In genomic region chr6:10877012-10877411, GRCh38 we compare ENCODE assay signal across 11 cellular contexts. TPM values are rescaled to one million over a fixed set of nuclear protein-coding genes. Genes with fewer than 3 reads are reported as not detected.
"Had no signal": no experiment of that assay in that cellular context is flagged by ENCODE, and none has a peak within 500 bp of the region (broad histone marks: within the 10 kb centered on the region; RNA-seq: fewer than 3 reads in every experiment).

No MANE protein-coding gene starts in this region.

- FAIRE-seq: H54, HepG2 had no signal

- H3K27ac Mint-ChIP-seq: HFFc6, IgD-negative memory B cell had no signal

- H3K27ac ChIP-seq: GM23248, HL-60 had no signal

- H2AFZ ChIP-seq: GM23248 had no signal

- H3K4me1 ChIP-seq: HAP-1 had no signal

- DNase-seq: GM23248, GOT3, HFFc6, KBM-7 had no signal

- H3K4me1 Mint-ChIP-seq: IgD-negative memory B cell had no signal

- ATAC-seq: HCT116, HepG2 had no signal

- H3K4me3 Mint-ChIP-seq: HFFc6, IgD-negative memory B cell had no signal

- H3K9me3 Mint-ChIP-seq: HFFc6, IgD-negative memory B cell had no signal

- H3K9ac ChIP-seq: GM23248 had no signal

- H3K36me3 Mint-ChIP-seq: IgD-negative memory B cell had no signal

- H3K36me3 ChIP-seq: HAP-1 had no signal

- H3K9me3 ChIP-seq: HAP-1 had no signal

- H3K4me3 ChIP-seq: GM23248, HAP-1 had no signal

RNA-seq across cellular contexts. Expression of gene GCM2, which starts 4.8 kb away (rescaled TPM):
- total RNA-seq: GM23248, HepG2, HFFc6, HT1080 had no signal

RNA-seq across cellular contexts. Expression of gene SYCP2L, which starts 9.8 kb away (rescaled TPM):
- total RNA-seq: GM23248, HFFc6, HT1080 had no signal

RNA-seq across cellular contexts. Expression of gene MAK, which starts 38.7 kb away (rescaled TPM):
- total RNA-seq: GM23248, HFFc6, HT1080 had no signal
